ENCODE assay signal across 8 cellular contexts in the genomic region with DNA sequence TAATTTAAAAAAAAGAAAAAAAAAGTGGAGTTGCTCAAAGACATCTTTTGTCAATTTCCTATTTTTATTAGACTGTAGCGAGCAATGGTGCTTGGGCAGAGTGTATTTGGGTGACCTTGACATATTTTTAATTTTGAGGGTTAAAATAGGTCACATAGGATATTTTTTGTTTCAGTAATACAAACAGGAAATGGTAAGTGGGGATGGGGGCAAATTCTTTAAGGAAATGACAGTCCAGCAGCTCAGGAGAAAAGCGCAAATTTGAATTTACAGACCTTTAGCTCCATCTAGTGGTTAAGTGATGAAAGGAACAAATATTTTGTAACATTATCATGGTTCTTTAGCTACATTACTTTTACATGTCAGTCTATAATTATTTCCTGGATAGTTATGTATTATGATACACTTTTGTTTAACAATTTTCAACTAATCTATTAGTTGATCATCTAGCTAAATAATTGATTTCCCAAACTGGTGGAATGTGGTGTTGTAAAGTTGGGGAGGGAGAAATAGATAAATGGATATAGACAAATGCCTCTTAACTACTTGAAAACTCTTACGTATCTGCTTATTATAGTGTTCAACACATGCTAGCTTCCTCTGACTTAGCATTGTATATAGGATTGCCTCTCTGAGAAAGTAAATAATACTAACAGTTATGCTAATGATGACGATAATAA. TPM values are rescaled to one million over a fixed set of nuclear protein-coding genes. Genes with fewer than 3 reads are reported as not detected.
DNase-seq lines count a peak whose midpoint lies in the region; ATAC-seq and TF ChIP-seq lines count a peak whose summit lies in the region.

No MANE protein-coding gene starts in this region.

- WGBS in mesendoderm (ENCODE audit: extremely low coverage, insufficient coverage, low lambda C conversion rate), result no CpG with 5 or more reads among the region's 4 CpGs

- H3K4me1 ChIP-seq in cardiac muscle cell (ENCODE audit: low read depth), result peaks cover 20% of the 10 kb centered on the region
- H3K4me1 ChIP-seq in mesendoderm (ENCODE audit: control insufficient read depth, low read depth, low read length), result peaks cover 9% of the 10 kb centered on the region

- H2BK15ac ChIP-seq in mesendoderm (replicated peaks; ENCODE audit: low read depth), result no peak overlapping the region

- H3K4me2 ChIP-seq in mesendoderm (ENCODE audit: low read length), result no peak overlapping the region

- H2AK5ac ChIP-seq in mesendoderm (ENCODE audit: low read length), result no peak overlapping the region

- DNase-seq in cardiac muscle cell (ENCODE audit: low read depth in 1 of 2, low spot score in 1 of 2), result peak; percentile 67 to 69
- no peak for DNase-seq in cardiac septum (ENCODE audit: low spot score)
- peak; percentile 67 for DNase-seq in HT-29 (ENCODE audit: low spot score)
- peak; percentile 82 for DNase-seq in OCI-M1 (lab: John Stamatoyannopoulos, UW)
- peak; percentile 70 for DNase-seq in dermis blood vessel endothelial cell
- peak; percentile 74 for DNase-seq in mesendoderm

- H3K27me3 ChIP-seq in cardiac muscle cell (no peaks in the 10 kb centered on the region), mesendoderm (ENCODE audit: insufficient read depth, low read length, poor library complexity) (no peaks in the 10 kb centered on the region)

- ATAC-seq in GM21526 (IDR thresholded peaks at IDR 0.05; ENCODE audit: low FRiP score, unreplicated experiment) (no peak), GM18519 (IDR thresholded peaks at IDR 0.05; ENCODE audit: low FRiP score, unreplicated experiment) (no peak)

- no peaks in the 10 kb centered on the region for H3K79me2 ChIP-seq in mesendoderm (ENCODE audit: control insufficient read depth, insufficient read depth, low read length)

- no peak overlapping the region for H3K4me3 ChIP-seq in cardiac muscle cell
- no peak overlapping the region for H3K4me3 ChIP-seq in mesendoderm (ENCODE audit: low read length)

- no peak overlapping the region for H4K8ac ChIP-seq in mesendoderm (ENCODE audit: low read depth, low read length)

- no peak overlapping the region for H3K4ac ChIP-seq in mesendoderm (ENCODE audit: low read depth, low read length)

- intact Hi-C loops in cardiac septum (cut with DNase I), result loop anchor here (1.0 to 5.0 kb wide), 3 partner anchors 145 to 547 kb away; no protein-coding TSS in a partner anchor

- H3K36me3 ChIP-seq in cardiac muscle cell (no peaks in the 10 kb centered on the region), mesendoderm (ENCODE audit: control insufficient read depth, insufficient read depth, low read length) (no peaks in the 10 kb centered on the region)

- H4K5ac ChIP-seq in mesendoderm (ENCODE audit: low read length), result no peak overlapping the region

- H3K18ac ChIP-seq in mesendoderm (ENCODE audit: low read length), result no peak overlapping the region

- no peaks in the 10 kb centered on the region for H3K9me3 ChIP-seq in cardiac muscle cell (ENCODE audit: low read depth)

- H3K9ac ChIP-seq in mesendoderm (ENCODE audit: low read length), result no peak overlapping the region

- H3K23ac ChIP-seq in mesendoderm (ENCODE audit: low read length), result no peak overlapping the region

- no peak overlapping the region for H2BK5ac ChIP-seq in mesendoderm (ENCODE audit: low read length)

- no peak overlapping the region for H3K56ac ChIP-seq in mesendoderm (ENCODE audit: low read length)

- no peak overlapping the region for H3K27ac ChIP-seq in cardiac muscle cell
- H3K27ac ChIP-seq in mesendoderm (ENCODE audit: low read depth, low read length), result no peak overlapping the region

- no peak overlapping the region for H2BK120ac ChIP-seq in mesendoderm (ENCODE audit: low read depth, low read length)

- peak; percentile 42 for TF ChIP-seq CTCF in cardiac muscle cell (IDR thresholded peaks at IDR 0.05; ENCODE audit: low read depth, low read length)

- H3K79me1 ChIP-seq in mesendoderm (ENCODE audit: low read length), result no peaks in the 10 kb centered on the region

RNA-seq across cellular contexts. Expression of a gene that starts 10.0 kb away (rescaled TPM):
- total RNA-seq in cardiac muscle cell (334 and 513 TPM in 2 replicates), cardiac septum (135 TPM), dermis blood vessel endothelial cell (28.8 and 50.0 TPM in 2 replicates)
- polyA plus RNA-seq in cardiac muscle cell, result 34.9 and 76.6 TPM in 2 replicates
- total RNA-seq in HT-29 (2014; rRNA removed; shearing (Covaris generic)), result 31.3 and 44.4 TPM in 2 replicates
- 91.4 TPM for polyA plus RNA-seq in mesendoderm (2013, experiment 1 of 2)
- 86.1 TPM for polyA plus RNA-seq in mesendoderm (2013, experiment 2 of 2)
